Comparison of ENCODE assay signal across 17 cellular contexts in genomic region chr15:52291204-52291603, GRCh38. TPM values are rescaled to one million over a fixed set of nuclear protein-coding genes. Genes with fewer than 3 reads are reported as not detected.
DNase-seq lines count a peak whose midpoint lies in the region; ATAC-seq and TF ChIP-seq lines count a peak whose summit lies in the region.
"Had no signal": no experiment of that assay in that cellular context is flagged by ENCODE, and none has a peak within 500 bp of the region (broad histone marks: within the 10 kb centered on the region; RNA-seq: fewer than 3 reads in every experiment).

No MANE protein-coding gene starts in this region.

- peaks cover 37% of the 10 kb centered on the region for H3K27me3 Mint-ChIP-seq in activated CD8-positive, alpha-beta memory T cell treated with anti-CD3 and anti-CD28 coated beads, Interleukin-2, amount 10 ng/mL, durations not matched to agents 7 days and 5 days
- H3K27me3 Mint-ChIP-seq in T-helper 2 cell treated with Interferon-gamma antibody and Interleukin-4, amounts not matched to agents 5 μg/mL and 100 μg/mL, for 36 hours (ENCODE audit: low read depth) = peaks cover 34% of the 10 kb centered on the region

- no peaks in the 10 kb centered on the region for H3K36me3 ChIP-seq in left ventricle myocardium inferior
- H3K36me3 ChIP-seq: brain microvascular endothelial cell, tibial artery had no signal

- H3K4me1 Mint-ChIP-seq in activated CD8-positive, alpha-beta memory T cell treated with anti-CD3 and anti-CD28 coated beads, Interleukin-2, amount 10 ng/mL, durations not matched to agents 7 days and 5 days = peaks cover 29% of the 10 kb centered on the region
- H3K4me1 Mint-ChIP-seq in T-helper 2 cell treated with Interferon-gamma antibody and Interleukin-4, amounts not matched to agents 5 μg/mL and 100 μg/mL, for 36 hours (ENCODE audit: low read depth) = peaks cover 16% of the 10 kb centered on the region

- peaks cover 17% of the 10 kb centered on the region for H3K27me3 ChIP-seq in left ventricle myocardium inferior (ENCODE audit: low read depth)

- no peaks in the 10 kb centered on the region for H3K9me3 ChIP-seq in left ventricle myocardium inferior (replicated peaks)
- H3K9me3 ChIP-seq: tibial artery had no signal

- H3K36me3 Mint-ChIP-seq in activated CD8-positive, alpha-beta memory T cell treated with anti-CD3 and anti-CD28 coated beads, Interleukin-2, amount 10 ng/mL, durations not matched to agents 7 days and 5 days = no peaks in the 10 kb centered on the region
- no peaks in the 10 kb centered on the region for H3K36me3 Mint-ChIP-seq in T-helper 2 cell treated with Interferon-gamma antibody and Interleukin-4, amounts not matched to agents 5 μg/mL and 100 μg/mL, for 36 hours (ENCODE audit: low read depth)
- H3K36me3 Mint-ChIP-seq: CD4-positive, alpha-beta memory T cell had no signal

- peaks cover 17% of the 10 kb centered on the region for H3K4me1 ChIP-seq in left ventricle myocardium inferior

- H3K9me3 Mint-ChIP-seq in activated CD8-positive, alpha-beta memory T cell treated with anti-CD3 and anti-CD28 coated beads, Interleukin-2, amount 10 ng/mL, durations not matched to agents 7 days and 5 days (ENCODE audit: low read depth) = no peaks in the 10 kb centered on the region
- no peaks in the 10 kb centered on the region for H3K9me3 Mint-ChIP-seq in T-helper 2 cell treated with Interferon-gamma antibody and Interleukin-4, amounts not matched to agents 5 μg/mL and 100 μg/mL, for 36 hours

- peak; percentile 54 for DNase-seq in activated CD8-positive, alpha-beta memory T cell treated with anti-CD3 and anti-CD28 coated beads, Interleukin-2, amount 10 ng/mL, durations not matched to agents 7 days and 5 days
- no peak for DNase-seq in activated CD8-positive, alpha-beta memory T cell treated with anti-CD3 and anti-CD28 coated beads for 24 hours
- DNase-seq in T-helper 2 cell treated with Interferon-gamma antibody and Interleukin-4, amounts not matched to agents 5 μg/mL and 100 μg/mL, for 36 hours (ENCODE audit: low spot score) = no peak
- DNase-seq in stimulated activated naive CD8-positive, alpha-beta T cell treated with anti-CD3 and anti-CD28 coated beads, Interleukin-15, Interleukin-2, amounts not matched to agents 100 U/mL and 50 U/mL, for 24 hours = no peak
- no peak for DNase-seq in left ventricle myocardium inferior
- DNase-seq in stimulated activated CD4-positive, alpha-beta T cell treated with anti-CD3 and anti-CD28 coated beads, Interleukin-15, amount 100 ng/mL, for 24 hours = no peak
- DNase-seq: brain microvascular endothelial cell; CD4-positive, alpha-beta memory T cell; islet precursor cell; MV-4-11; NCI-H774; tibial artery had no signal

- H3K27ac Mint-ChIP-seq in activated CD8-positive, alpha-beta memory T cell treated with anti-CD3 and anti-CD28 coated beads, Interleukin-2, amount 10 ng/mL, durations not matched to agents 7 days and 5 days = no peak overlapping the region
- H3K27ac Mint-ChIP-seq in T-helper 2 cell treated with Interferon-gamma antibody and Interleukin-4, amounts not matched to agents 5 μg/mL and 100 μg/mL, for 36 hours = peak overlapping the region; percentile 2
- H3K27ac Mint-ChIP-seq: CD4-positive, alpha-beta memory T cell; mesothelial cell of epicardium had no signal

- no peak overlapping the region for H3K4me3 Mint-ChIP-seq in activated CD8-positive, alpha-beta memory T cell treated with anti-CD3 and anti-CD28 coated beads, Interleukin-2, amount 10 ng/mL, durations not matched to agents 7 days and 5 days
- no peak overlapping the region for H3K4me3 Mint-ChIP-seq in T-helper 2 cell treated with Interferon-gamma antibody and Interleukin-4, amounts not matched to agents 5 μg/mL and 100 μg/mL, for 36 hours
- H3K4me3 Mint-ChIP-seq: CD4-positive, alpha-beta memory T cell; mesothelial cell of epicardium had no signal

- TF ChIP-seq CTCF in left ventricle myocardium inferior (IDR thresholded peaks at IDR 0.05; ENCODE audit: borderline replicate concordance) = no peak

- intact Hi-C loops in left ventricle myocardium inferior (cut with micrococcal nuclease) = no loop called here

- no peak overlapping the region for H3K4me3 ChIP-seq in left ventricle myocardium inferior
- H3K4me3 ChIP-seq: tibial artery had no signal

- H3K27ac ChIP-seq in left ventricle myocardium inferior (replicated peaks) = no peak overlapping the region
- H3K27ac ChIP-seq: brain microvascular endothelial cell, tibial artery, VCaP had no signal

- CTCF ChIA-PET in activated CD8-positive, alpha-beta memory T cell treated with anti-CD3 and anti-CD28 coated beads, Interleukin-2, amount 10 ng/mL, durations not matched to agents 7 days and 5 days (lab: Charles Lee) = interaction anchor here (0.7 to 1.7 kb wide), 4 partner anchors 14 to 171 kb away, joined by 3 to 5 read pairs (median 3); no protein-coding TSS in a partner anchor

- peak; percentile 32 for ATAC-seq in activated CD8-positive, alpha-beta memory T cell treated with anti-CD3 and anti-CD28 coated beads, Interleukin-2, amount 10 ng/mL, durations not matched to agents 7 days and 5 days
- ATAC-seq in GM21447 (IDR thresholded peaks at IDR 0.05; ENCODE audit: unreplicated experiment) (peak; percentile 52), GM18858 (IDR thresholded peaks at IDR 0.05; ENCODE audit: unreplicated experiment) (no peak)
- ATAC-seq in stimulated activated naive CD8-positive, alpha-beta T cell treated with anti-CD3 and anti-CD28 coated beads, Interleukin-15, Interleukin-2, amounts not matched to agents 100 U/mL and 50 U/mL, for 24 hours = peak; percentile 35
- ATAC-seq: sciatic nerve had no signal

RNA-seq across cellular contexts. Expression of gene MYO5C, which starts 4.4 kb away (rescaled TPM):
- total RNA-seq in activated CD8-positive, alpha-beta memory T cell treated with anti-CD3 and anti-CD28 coated beads, Interleukin-2, amount 10 ng/mL, durations not matched to agents 7 days and 5 days = 1 to 10 TPM in 1 of 2 experiments, under 1 TPM in 1; 0.94 to 1.3 TPM
- 2.9 TPM for total RNA-seq in left ventricle myocardium inferior
